Comparison of ENCODE assay signal across 1 cellular context in genomic region chr12:76030378-76031080, GRCh38.
TF ChIP-seq lines count a peak whose summit lies in the region.

No MANE protein-coding gene starts in this region.

TF ChIP-seq in H1, 55 proteins besides CTCF, POLR2A, EP300 and RAD21:
- TF ChIP-seq SIN3A (conservative IDR thresholded peaks at IDR 0.05 in 1 of 2, IDR thresholded peaks at IDR 0.05 in 1 of 2; ENCODE audit: low read depth in 1 of 2, low read length in 2 of 2) (no peak; a peak in 1 of 4 replicates), RBBP5 (IDR thresholded peaks at IDR 0.05; ENCODE audit: borderline replicate concordance, low read depth, low read length) (peak; percentile 45; the same call in 1 of the 2 replicates), ASH2L (IDR thresholded peaks at IDR 0.05; ENCODE audit: low read length) (peak; percentile 9), HDAC2 (IDR thresholded peaks at IDR 0.05; ENCODE audit: borderline replicate concordance in 1 of 2, low read depth in 2 of 2, low read length in 2 of 2) (peak in 1 of 2 experiments; percentile 54; a peak in 1 of 4 replicates), KDM4A (IDR thresholded peaks at IDR 0.05; ENCODE audit: low read depth, low read length, severe bottlenecking) (peak; percentile 51), CREB1 (IDR thresholded peaks at IDR 0.05) (0 out of 2 replicates have a peak, but pooled peaks have one; percentile 7), MAX (IDR thresholded peaks at IDR 0.05) (peak; percentile 14; the same call in 1 of the 2 replicates), CHD7 (IDR thresholded peaks at IDR 0.05; ENCODE audit: insufficient replicate concordance, low read length) (no peak)
TF ChIP-seq in H1: peak in this region for 6.
